Comparison of ENCODE assay signal across 8 cellular contexts in the genomic region with DNA sequence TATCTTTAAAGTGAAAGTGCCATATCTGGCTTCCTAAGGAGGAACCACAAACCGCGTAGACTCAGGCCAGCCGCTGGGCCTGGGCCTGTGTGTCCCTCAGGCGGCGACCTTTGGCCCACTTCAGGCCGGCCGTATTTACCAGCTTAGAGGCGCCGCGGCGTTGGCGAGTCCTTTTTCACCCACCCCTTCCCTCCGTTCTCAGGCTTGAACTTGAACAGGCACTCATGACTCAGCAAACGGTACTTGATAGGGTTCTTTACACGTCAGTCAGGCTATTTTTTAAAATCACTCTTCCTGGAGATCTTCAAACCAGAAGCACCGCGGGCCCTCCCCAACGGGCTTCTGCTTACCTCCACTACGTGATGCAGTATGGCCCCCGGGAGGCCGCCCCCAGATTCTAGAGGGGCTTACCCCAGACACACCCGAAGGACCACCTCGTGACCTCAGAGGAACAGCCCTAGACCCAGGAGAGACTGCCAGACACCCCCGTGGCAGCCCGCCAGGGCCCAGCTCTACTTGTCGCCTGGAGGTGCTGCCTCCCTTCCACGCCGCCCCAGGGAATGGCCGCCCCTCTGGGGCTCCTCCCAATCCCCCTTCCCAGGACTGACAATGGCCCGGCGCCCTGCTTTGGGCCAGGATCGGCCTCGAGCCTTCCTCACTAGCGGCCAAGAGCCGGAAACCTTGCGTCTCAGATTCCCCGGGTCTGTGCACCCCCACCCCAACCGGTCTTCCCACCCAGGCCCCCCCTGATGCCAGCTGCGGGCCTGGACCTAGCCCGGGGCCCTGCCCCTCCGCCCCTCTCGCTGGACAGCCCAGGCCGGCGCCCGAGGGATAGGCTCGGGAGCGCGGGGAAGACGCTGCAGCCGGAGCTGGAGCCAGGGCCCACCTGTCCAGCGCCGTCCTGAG. TPM values are rescaled to one million over a fixed set of nuclear protein-coding genes. Genes with fewer than 3 reads are reported as not detected.
A peak's percentile ranks its signal among the peaks of the same experiment; 100 is the strongest.
DNase-seq lines count a peak whose midpoint lies in the region; ATAC-seq, FAIRE-seq and TF ChIP-seq lines count a peak whose summit lies in the region.

No MANE protein-coding gene starts in this region.

- no peaks in the 10 kb centered on the region for H4K20me1 ChIP-seq in smooth muscle cell (ENCODE audit: low read depth)

- DNase-seq in Calu3 (peak; percentile 84), HuH-7.5 (ENCODE audit: low spot score) (peak; percentile 67), WTC11 (ENCODE audit: low spot score) (peak; percentile 75), bronchial epithelial cell (ENCODE audit: low read depth) (peak; percentile 97), immature natural killer cell (peak; percentile 72 to 75 (median 75)), smooth muscle cell (lab: John Stamatoyannopoulos, UW; ENCODE audit: unreplicated experiment) (peak; percentile 76), NCI-H1436 treated with DMSO at 0.1 percent for 48 hours (lab: John Stamatoyannopoulos, UW) (no peak)

- H2AFZ ChIP-seq in smooth muscle cell (ENCODE audit: low read depth) = peak overlapping the region; percentile 63

- intact Hi-C loops in Calu3 (cut with micrococcal nuclease; ENCODE audit: unreplicated experiment) = no loop called here

- H3F3A ChIP-seq in smooth muscle cell (ENCODE audit: low read depth) = peaks cover 25% of the 10 kb centered on the region

- H3K9me3 Mint-ChIP-seq in Calu3 (ENCODE audit: low read depth, unreplicated experiment) (no peaks in the 10 kb centered on the region), WTC11 (no peaks in the 10 kb centered on the region), immature natural killer cell (no peaks in the 10 kb centered on the region)

- H3K27me3 Mint-ChIP-seq in Calu3 (ENCODE audit: unreplicated experiment) (no peaks in the 10 kb centered on the region), WTC11 (ENCODE audit: low read depth) (no peaks in the 10 kb centered on the region), immature natural killer cell (ENCODE audit: low read depth in 3 of 3) (peaks cover 6 to 9% (median 7%) of the 10 kb centered on the region in 3 donors)

- H3K4me1 Mint-ChIP-seq in Calu3 (ENCODE audit: low read depth, unreplicated experiment) (peaks cover 8% of the 10 kb centered on the region), WTC11 (peaks cover 35% of the 10 kb centered on the region), immature natural killer cell (peaks cover 18 to 26% of the 10 kb centered on the region in 2 donors)

- peak overlapping the region; percentile 72 for H3K9ac ChIP-seq in smooth muscle cell (ENCODE audit: low read depth)

- CTCF ChIA-PET in Calu3 (lab: Charles Lee) = interaction anchor here (0.5 to 2.2 kb wide), 8 partner anchors 10 to 408 kb away, joined by 3 to 9 read pairs (median 4); a partner anchor contains a TSS
- CTCF ChIA-PET in WTC11 (lab: Charles Lee) = interaction anchor here (0.6 to 3.2 kb wide), 7 partner anchors 10 to 215 kb away, joined by 3 to 34 read pairs (median 15); a partner anchor contains a TSS

- TSS peak; percentile 94 for BruUV-seq in Calu3 (replicated peaks; lab: Mats Ljungman, UMichigan)

- WGBS in smooth muscle cell (ENCODE audit: low lambda C conversion rate) = 8% methylated on average over 52 of the region's 52 CpGs

- POLR2A ChIA-PET in WTC11 (lab: Charles Lee) = interaction anchor here (0.8 to 2.2 kb wide), 4 partner anchors 34 to 259 kb away, joined by 3 to 28 read pairs (median 4); a partner anchor contains a TSS

- H3K79me2 ChIP-seq in smooth muscle cell (ENCODE audit: low read depth) = no peaks in the 10 kb centered on the region

- peaks cover 19% of the 10 kb centered on the region for H3K4me1 ChIP-seq in smooth muscle cell (ENCODE audit: low read depth)

- H3K4me3 Mint-ChIP-seq in Calu3 (ENCODE audit: low read depth, unreplicated experiment) = peak overlapping the region; percentile 78
- H3K4me3 Mint-ChIP-seq in WTC11 = peak overlapping the region; percentile 89
- peak overlapping the region; percentile 84 to 95 (median 88) for H3K4me3 Mint-ChIP-seq in immature natural killer cell

- peak overlapping the region; percentile 85 for H3K27ac ChIP-seq in smooth muscle cell (ENCODE audit: low read depth)

- no peak for FAIRE-seq in bronchial epithelial cell (lab: Jason Lieb, UNC)

- H3K27me3 ChIP-seq in bronchial epithelial cell (ENCODE audit: control insufficient read depth, insufficient read depth, low read length) (no peaks in the 10 kb centered on the region), smooth muscle cell (ENCODE audit: low read depth) (no peaks in the 10 kb centered on the region)

- H3K36me3 Mint-ChIP-seq in Calu3 (ENCODE audit: insufficient read depth, unreplicated experiment) = peaks cover 9% of the 10 kb centered on the region
- H3K36me3 Mint-ChIP-seq in WTC11 = no peaks in the 10 kb centered on the region
- H3K36me3 Mint-ChIP-seq in immature natural killer cell = no peaks in the 10 kb centered on the region

- peak; percentile 89 for ATAC-seq in GM21528 (IDR thresholded peaks at IDR 0.05; ENCODE audit: low FRiP score, unreplicated experiment)
- ATAC-seq in WTC11 = peak; percentile 79

- H3K36me3 ChIP-seq in bronchial epithelial cell (ENCODE audit: control insufficient read depth, insufficient read depth, low read length) (no peaks in the 10 kb centered on the region), smooth muscle cell (ENCODE audit: low read depth) (no peaks in the 10 kb centered on the region)

- H3K4me2 ChIP-seq in smooth muscle cell = peak overlapping the region; percentile 83

- TF ChIP-seq CTCF in Calu3 (IDR thresholded peaks at IDR 0.05; ENCODE audit: unreplicated experiment) = no peak
- no peak for TF ChIP-seq CTCF in WTC11 (IDR thresholded peaks at IDR 0.05)
- no peak for TF ChIP-seq CTCF in bronchial epithelial cell (IDR thresholded peaks at IDR 0.05; ENCODE audit: insufficient read depth, low read length, severe bottlenecking)
- no peak for TF ChIP-seq CTCF in smooth muscle cell (IDR thresholded peaks at IDR 0.05; ENCODE audit: borderline replicate concordance, insufficient read depth, poor library complexity, severe bottlenecking)

- H3K4me3 ChIP-seq in bronchial epithelial cell (ENCODE audit: low read depth, low read length) (peak overlapping the region; percentile 48), smooth muscle cell (peak overlapping the region; percentile 42)

- peak overlapping the region; percentile 97 for H3K27ac Mint-ChIP-seq in Calu3 (ENCODE audit: unreplicated experiment)
- peak overlapping the region; percentile 92 for H3K27ac Mint-ChIP-seq in WTC11
- peak overlapping the region; percentile 70 to 89 (median 83) for H3K27ac Mint-ChIP-seq in immature natural killer cell

- no peaks in the 10 kb centered on the region for H3K9me3 ChIP-seq in smooth muscle cell (replicated peaks; ENCODE audit: low read depth)

TF ChIP-seq in WTC11, 78 proteins besides CTCF, POLR2A, EP300 and RAD21 (continues in another document):
- TF ChIP-seq SP1 (CRISPR knock-in tag; conservative IDR thresholded peaks at IDR 0.05) (peak; percentile 50; the same call in 1 of the 2 replicates), TEAD1 (CRISPR knock-in tag; IDR thresholded peaks at IDR 0.05) (0 out of 2 replicates have a peak, but pooled peaks have one; percentile 23), ZNF423 (CRISPR knock-in tag; IDR thresholded peaks at IDR 0.05) (peak; percentile 35; the same call in 1 of the 2 replicates)
- TF ChIP-seq, protein P1, sequence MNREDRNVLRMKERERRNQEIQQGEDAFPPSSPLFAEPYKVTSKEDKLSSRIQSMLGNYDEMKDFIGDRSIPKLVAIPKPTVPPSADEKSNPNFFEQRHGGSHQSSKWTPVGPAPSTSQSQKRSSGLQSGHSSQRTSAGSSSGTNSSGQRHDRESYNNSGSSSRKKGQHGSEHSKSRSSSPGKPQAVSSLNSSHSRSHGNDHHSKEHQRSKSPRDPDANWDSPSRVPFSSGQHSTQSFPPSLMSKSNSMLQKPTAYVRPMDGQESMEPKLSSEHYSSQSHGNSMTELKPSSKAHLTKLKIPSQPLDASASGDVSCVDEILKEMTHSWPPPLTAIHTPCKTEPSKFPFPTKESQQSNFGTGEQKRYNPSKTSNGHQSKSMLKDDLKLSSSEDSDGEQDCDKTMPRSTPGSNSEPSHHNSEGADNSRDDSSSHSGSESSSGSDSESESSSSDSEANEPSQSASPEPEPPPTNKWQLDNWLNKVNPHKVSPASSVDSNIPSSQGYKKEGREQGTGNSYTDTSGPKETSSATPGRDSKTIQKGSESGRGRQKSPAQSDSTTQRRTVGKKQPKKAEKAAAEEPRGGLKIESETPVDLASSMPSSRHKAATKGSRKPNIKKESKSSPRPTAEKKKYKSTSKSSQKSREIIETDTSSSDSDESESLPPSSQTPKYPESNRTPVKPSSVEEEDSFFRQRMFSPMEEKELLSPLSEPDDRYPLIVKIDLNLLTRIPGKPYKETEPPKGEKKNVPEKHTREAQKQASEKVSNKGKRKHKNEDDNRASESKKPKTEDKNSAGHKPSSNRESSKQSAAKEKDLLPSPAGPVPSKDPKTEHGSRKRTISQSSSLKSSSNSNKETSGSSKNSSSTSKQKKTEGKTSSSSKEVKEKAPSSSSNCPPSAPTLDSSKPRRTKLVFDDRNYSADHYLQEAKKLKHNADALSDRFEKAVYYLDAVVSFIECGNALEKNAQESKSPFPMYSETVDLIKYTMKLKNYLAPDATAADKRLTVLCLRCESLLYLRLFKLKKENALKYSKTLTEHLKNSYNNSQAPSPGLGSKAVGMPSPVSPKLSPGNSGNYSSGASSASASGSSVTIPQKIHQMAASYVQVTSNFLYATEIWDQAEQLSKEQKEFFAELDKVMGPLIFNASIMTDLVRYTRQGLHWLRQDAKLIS (CRISPR knock-in tag; IDR thresholded peaks at IDR 0.05; ENCODE audit: borderline replicate concordance) = no peak
- TF ChIP-seq, protein P2, sequence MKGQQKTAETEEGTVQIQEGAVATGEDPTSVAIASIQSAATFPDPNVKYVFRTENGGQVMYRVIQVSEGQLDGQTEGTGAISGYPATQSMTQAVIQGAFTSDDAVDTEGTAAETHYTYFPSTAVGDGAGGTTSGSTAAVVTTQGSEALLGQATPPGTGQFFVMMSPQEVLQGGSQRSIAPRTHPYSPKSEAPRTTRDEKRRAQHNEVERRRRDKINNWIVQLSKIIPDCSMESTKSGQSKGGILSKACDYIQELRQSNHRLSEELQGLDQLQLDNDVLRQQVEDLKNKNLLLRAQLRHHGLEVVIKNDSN (CRISPR knock-in tag; IDR thresholded peaks at IDR 0.05) = 0 out of 2 replicates have a peak, but pooled peaks have one; percentile 9

RNA-seq across cellular contexts. Expression of a gene that starts 33.8 kb away (rescaled TPM):
- total RNA-seq in Calu3 (2022) = 30.9 and 34.8 TPM in 2 replicates
- total RNA-seq in WTC11 (2021) = 98.8 to 113 TPM (median 108 TPM) in 3 replicates
- 66.1 and 91.1 TPM in 2 replicates for total RNA-seq in bronchial epithelial cell
- 10 to 100 TPM in 2 of 3 donors, 1 to 10 TPM in 1; 6.0 to 15.2 (median 13.8) TPM for polyA plus RNA-seq in immature natural killer cell
- total RNA-seq in smooth muscle cell = 9.9 and 10.5 TPM in 2 replicates
- 17.8 and 22.4 TPM in 2 replicates for polyA plus RNA-seq in smooth muscle cell

RNA-seq across cellular contexts. Expression of a gene that starts 39.4 kb away (rescaled TPM):
- 37.6 and 44.4 TPM in 2 replicates for total RNA-seq in Calu3 (2022)
- total RNA-seq in WTC11 (2021) = 26.4 to 30.6 TPM (median 29.1 TPM) in 3 replicates
- total RNA-seq in bronchial epithelial cell = 22.1 and 30.1 TPM in 2 replicates
- polyA plus RNA-seq in immature natural killer cell = 10 to 100 TPM; 65.0 to 81.0 (median 67.8) TPM
- total RNA-seq in smooth muscle cell = 28.5 and 73.1 TPM in 2 replicates
- polyA plus RNA-seq in smooth muscle cell = 33.6 and 36.7 TPM in 2 replicates
